In the genomic region with DNA sequence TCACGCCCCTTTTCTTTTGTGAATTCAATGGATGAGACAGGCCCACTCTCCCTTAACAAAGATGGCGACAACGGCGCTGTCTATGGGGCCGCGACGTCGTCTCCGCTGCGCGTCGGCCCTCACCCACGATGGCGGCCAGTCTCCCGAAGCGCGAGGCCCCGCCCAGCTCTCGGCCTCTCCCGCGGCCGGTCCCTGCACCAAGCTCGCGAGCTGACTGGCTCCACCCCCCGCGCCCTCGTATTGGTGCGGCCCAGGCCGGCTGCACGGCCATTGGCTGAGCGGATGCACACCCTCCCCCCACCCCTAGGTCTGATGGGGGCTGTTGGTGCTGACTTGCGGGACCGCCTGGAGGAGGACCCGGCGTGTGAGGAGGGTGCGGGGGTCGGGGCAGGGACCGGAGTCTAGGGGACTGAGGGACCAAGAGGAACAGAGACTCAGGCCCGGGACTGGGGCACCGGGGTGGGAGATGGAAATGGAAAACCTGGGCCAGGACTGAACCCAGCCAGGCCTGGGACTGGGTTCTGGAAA, we compare ENCODE assay signal across 7 cellular contexts. TPM values are rescaled to one million over a fixed set of nuclear protein-coding genes. Genes with fewer than 3 reads are reported as not detected.
A peak's percentile ranks its signal among the peaks of the same experiment; 100 is the strongest.
DNase-seq lines count a peak whose midpoint lies in the region; ATAC-seq and TF ChIP-seq lines count a peak whose summit lies in the region.

No MANE protein-coding gene starts in this region.

- peak; percentile 35 for ATAC-seq in GM18520 (IDR thresholded peaks at IDR 0.05; ENCODE audit: unreplicated experiment)
- peak; percentile 55 for ATAC-seq in HG03066 (IDR thresholded peaks at IDR 0.05; ENCODE audit: low read depth, unreplicated experiment)
- peak; percentile 86 for ATAC-seq in left lung

- no peaks in the 10 kb centered on the region for H3K9me3 ChIP-seq in left lung

- no peaks in the 10 kb centered on the region for H3K27me3 ChIP-seq in left lung

- H3K27ac ChIP-seq in left lung = peak overlapping the region; percentile 69 to 80

- intact Hi-C loops in left lung (cut with DNase I) = no loop called here

- TF ChIP-seq CTCF in left lung (IDR thresholded peaks at IDR 0.05) = no peak

- H3K4me1 ChIP-seq in left lung = peaks cover 4 to 54% of the 10 kb centered on the region in 2 donors

- DNase-seq in NCI-H345 treated with DMSO at 0.1 percent for 48 hours (lab: John Stamatoyannopoulos, UW; ENCODE audit: unreplicated experiment) (peak; percentile 92), dedifferentiated amniotic fluid mesenchymal stem cell (ENCODE audit: extremely low spot score) (peak; percentile 95), left lung (peak; percentile 97 to 99)
- DNase-seq in activated CD4-positive, alpha-beta T cell treated with anti-CD3 and anti-CD28 coated beads, Interleukin-2, amount 50 U/mL, for 4 hours = peak; percentile 95 to 96
- DNase-seq in stimulated activated CD4-positive, alpha-beta T cell treated with anti-CD3 and anti-CD28 coated beads, Interleukin-2, amount 100 ng/mL, for 24 hours = peak; percentile 98 to 99

- peaks cover 0 to 35% of the 10 kb centered on the region in 2 donors for H3K36me3 ChIP-seq in left lung

- peak overlapping the region; percentile 27 to 49 for H3K4me3 ChIP-seq in left lung

RNA-seq across cellular contexts. Expression of a gene that starts 4.8 kb away (rescaled TPM):
- total RNA-seq in left lung = 10 to 100 TPM; 21.3 to 27.5 TPM

RNA-seq across cellular contexts. Expression of a gene that starts 5.2 kb away (rescaled TPM):
- 1,000 to 10,000 TPM; 1,028 to 1,088 TPM for total RNA-seq in left lung

RNA-seq across cellular contexts. Expression of a gene that starts 9.3 kb away (rescaled TPM):
- 10 to 100 TPM; 15.5 to 50.0 TPM for total RNA-seq in left lung

RNA-seq across cellular contexts. Expression of a gene that starts 13.0 kb away (rescaled TPM):
- 10 to 100 TPM in 1 of 2 donors, 1 to 10 TPM in 1; 8.9 to 10.5 TPM for total RNA-seq in left lung

RNA-seq across cellular contexts. Expression of a gene that starts 17.6 kb away (rescaled TPM):
- total RNA-seq in left lung = not detected

Comparison
In these comparisons a context has a peak if more than half of its experiments do, and no peak if none do; other contexts are left out.
1. Peak in every context shown above with its lines: DNase-seq, ATAC-seq, H3K4me3 ChIP-seq and H3K27ac ChIP-seq.
2. ATAC-seq: peak in every context shown above with its lines; median percentile 86 in left lung; 55 in HG03066; 35 in GM18520.